Comparison of ENCODE assay signal across 1 cellular context in the genomic region with DNA sequence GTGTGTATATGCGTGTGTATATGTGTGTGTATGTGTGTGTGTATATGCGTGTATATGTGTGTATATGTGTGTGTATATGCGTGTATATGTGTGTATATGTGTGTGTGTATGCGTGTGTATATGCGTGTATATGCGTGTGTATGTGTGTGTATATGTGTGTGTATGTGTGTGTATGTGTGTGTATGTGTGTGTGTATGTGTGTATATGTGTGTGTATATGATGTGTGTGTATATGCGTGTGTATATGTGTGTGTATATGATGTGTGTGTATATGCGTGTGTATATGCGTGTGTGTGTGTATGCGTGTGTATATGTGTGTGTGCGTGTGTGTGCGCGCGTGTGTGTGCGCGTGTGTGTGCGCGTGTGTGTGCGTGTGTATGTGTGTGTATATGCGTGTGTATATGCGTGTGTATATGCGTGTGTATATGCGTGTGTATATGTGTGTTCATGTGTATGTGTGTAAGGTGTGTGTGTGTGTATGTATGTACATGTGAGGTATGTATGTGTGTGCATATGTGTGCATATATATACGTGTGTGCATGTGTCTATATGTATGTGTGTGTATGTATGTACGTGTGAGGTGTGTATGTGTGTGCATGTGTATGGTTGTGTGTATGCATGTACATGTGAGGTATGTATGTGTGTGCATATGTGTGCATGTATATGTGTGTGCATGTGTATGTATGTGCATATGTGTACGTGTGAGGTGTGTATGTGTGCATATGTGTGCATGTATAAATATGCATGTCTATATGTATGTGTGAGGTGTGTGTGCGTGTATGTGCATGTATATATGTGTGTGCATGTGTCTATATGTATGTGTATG.
TF ChIP-seq lines count a peak whose summit lies in the region.

No MANE protein-coding gene starts in this region.

TF ChIP-seq in WTC11, 78 proteins besides CTCF, POLR2A, EP300 and RAD21:
- TF ChIP-seq ZNF219 (CRISPR knock-in tag; IDR thresholded peaks at IDR 0.05; ENCODE audit: borderline replicate concordance) (no peak), FOXJ3 (CRISPR knock-in tag; IDR thresholded peaks at IDR 0.05; ENCODE audit: borderline replicate concordance) (no peak), SP1 (CRISPR knock-in tag; conservative IDR thresholded peaks at IDR 0.05) (no peak), MXD4 (CRISPR knock-in tag; IDR thresholded peaks at IDR 0.05; ENCODE audit: borderline replicate concordance) (no peak), JUN (CRISPR knock-in tag; IDR thresholded peaks at IDR 0.05) (no peak), NFYB (CRISPR knock-in tag; conservative IDR thresholded peaks at IDR 0.05; ENCODE audit: low read depth) (no peak), ZNF396 (CRISPR knock-in tag; IDR thresholded peaks at IDR 0.05; ENCODE audit: borderline replicate concordance) (no peak), ELF4 (CRISPR knock-in tag; IDR thresholded peaks at IDR 0.05; ENCODE audit: low read depth) (no peak), SOX15 (CRISPR knock-in tag; IDR thresholded peaks at IDR 0.05) (no peak)
- TF ChIP-seq, protein P1, sequence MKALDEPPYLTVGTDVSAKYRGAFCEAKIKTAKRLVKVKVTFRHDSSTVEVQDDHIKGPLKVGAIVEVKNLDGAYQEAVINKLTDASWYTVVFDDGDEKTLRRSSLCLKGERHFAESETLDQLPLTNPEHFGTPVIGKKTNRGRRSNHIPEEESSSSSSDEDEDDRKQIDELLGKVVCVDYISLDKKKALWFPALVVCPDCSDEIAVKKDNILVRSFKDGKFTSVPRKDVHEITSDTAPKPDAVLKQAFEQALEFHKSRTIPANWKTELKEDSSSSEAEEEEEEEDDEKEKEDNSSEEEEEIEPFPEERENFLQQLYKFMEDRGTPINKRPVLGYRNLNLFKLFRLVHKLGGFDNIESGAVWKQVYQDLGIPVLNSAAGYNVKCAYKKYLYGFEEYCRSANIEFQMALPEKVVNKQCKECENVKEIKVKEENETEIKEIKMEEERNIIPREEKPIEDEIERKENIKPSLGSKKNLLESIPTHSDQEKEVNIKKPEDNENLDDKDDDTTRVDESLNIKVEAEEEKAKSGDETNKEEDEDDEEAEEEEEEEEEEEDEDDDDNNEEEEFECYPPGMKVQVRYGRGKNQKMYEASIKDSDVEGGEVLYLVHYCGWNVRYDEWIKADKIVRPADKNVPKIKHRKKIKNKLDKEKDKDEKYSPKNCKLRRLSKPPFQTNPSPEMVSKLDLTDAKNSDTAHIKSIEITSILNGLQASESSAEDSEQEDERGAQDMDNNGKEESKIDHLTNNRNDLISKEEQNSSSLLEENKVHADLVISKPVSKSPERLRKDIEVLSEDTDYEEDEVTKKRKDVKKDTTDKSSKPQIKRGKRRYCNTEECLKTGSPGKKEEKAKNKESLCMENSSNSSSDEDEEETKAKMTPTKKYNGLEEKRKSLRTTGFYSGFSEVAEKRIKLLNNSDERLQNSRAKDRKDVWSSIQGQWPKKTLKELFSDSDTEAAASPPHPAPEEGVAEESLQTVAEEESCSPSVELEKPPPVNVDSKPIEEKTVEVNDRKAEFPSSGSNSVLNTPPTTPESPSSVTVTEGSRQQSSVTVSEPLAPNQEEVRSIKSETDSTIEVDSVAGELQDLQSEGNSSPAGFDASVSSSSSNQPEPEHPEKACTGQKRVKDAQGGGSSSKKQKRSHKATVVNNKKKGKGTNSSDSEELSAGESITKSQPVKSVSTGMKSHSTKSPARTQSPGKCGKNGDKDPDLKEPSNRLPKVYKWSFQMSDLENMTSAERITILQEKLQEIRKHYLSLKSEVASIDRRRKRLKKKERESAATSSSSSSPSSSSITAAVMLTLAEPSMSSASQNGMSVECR (CRISPR knock-in tag; IDR thresholded peaks at IDR 0.05; ENCODE audit: borderline replicate concordance) = no peak
- TF ChIP-seq, protein P2, sequence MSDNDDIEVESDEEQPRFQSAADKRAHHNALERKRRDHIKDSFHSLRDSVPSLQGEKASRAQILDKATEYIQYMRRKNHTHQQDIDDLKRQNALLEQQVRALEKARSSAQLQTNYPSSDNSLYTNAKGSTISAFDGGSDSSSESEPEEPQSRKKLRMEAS (CRISPR knock-in tag; IDR thresholded peaks at IDR 0.05) = no peak
- TF ChIP-seq, protein P3, sequence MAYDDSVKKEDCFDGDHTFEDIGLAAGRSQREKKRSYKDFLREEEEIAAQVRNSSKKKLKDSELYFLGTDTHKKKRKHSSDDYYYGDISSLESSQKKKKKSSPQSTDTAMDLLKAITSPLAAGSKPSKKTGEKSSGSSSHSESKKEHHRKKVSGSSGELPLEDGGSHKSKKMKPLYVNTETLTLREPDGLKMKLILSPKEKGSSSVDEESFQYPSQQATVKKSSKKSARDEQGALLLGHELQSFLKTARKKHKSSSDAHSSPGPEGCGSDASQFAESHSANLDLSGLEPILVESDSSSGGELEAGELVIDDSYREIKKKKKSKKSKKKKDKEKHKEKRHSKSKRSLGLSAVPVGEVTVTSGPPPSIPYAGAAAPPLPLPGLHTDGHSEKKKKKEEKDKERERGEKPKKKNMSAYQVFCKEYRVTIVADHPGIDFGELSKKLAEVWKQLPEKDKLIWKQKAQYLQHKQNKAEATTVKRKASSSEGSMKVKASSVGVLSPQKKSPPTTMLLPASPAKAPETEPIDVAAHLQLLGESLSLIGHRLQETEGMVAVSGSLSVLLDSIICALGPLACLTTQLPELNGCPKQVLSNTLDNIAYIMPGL (CRISPR knock-in tag; IDR thresholded peaks at IDR 0.05) = no peak
- TF ChIP-seq, protein P4, sequence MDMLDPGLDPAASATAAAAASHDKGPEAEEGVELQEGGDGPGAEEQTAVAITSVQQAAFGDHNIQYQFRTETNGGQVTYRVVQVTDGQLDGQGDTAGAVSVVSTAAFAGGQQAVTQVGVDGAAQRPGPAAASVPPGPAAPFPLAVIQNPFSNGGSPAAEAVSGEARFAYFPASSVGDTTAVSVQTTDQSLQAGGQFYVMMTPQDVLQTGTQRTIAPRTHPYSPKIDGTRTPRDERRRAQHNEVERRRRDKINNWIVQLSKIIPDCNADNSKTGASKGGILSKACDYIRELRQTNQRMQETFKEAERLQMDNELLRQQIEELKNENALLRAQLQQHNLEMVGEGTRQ (CRISPR knock-in tag; IDR thresholded peaks at IDR 0.05) = no peak
- TF ChIP-seq, protein P5, sequence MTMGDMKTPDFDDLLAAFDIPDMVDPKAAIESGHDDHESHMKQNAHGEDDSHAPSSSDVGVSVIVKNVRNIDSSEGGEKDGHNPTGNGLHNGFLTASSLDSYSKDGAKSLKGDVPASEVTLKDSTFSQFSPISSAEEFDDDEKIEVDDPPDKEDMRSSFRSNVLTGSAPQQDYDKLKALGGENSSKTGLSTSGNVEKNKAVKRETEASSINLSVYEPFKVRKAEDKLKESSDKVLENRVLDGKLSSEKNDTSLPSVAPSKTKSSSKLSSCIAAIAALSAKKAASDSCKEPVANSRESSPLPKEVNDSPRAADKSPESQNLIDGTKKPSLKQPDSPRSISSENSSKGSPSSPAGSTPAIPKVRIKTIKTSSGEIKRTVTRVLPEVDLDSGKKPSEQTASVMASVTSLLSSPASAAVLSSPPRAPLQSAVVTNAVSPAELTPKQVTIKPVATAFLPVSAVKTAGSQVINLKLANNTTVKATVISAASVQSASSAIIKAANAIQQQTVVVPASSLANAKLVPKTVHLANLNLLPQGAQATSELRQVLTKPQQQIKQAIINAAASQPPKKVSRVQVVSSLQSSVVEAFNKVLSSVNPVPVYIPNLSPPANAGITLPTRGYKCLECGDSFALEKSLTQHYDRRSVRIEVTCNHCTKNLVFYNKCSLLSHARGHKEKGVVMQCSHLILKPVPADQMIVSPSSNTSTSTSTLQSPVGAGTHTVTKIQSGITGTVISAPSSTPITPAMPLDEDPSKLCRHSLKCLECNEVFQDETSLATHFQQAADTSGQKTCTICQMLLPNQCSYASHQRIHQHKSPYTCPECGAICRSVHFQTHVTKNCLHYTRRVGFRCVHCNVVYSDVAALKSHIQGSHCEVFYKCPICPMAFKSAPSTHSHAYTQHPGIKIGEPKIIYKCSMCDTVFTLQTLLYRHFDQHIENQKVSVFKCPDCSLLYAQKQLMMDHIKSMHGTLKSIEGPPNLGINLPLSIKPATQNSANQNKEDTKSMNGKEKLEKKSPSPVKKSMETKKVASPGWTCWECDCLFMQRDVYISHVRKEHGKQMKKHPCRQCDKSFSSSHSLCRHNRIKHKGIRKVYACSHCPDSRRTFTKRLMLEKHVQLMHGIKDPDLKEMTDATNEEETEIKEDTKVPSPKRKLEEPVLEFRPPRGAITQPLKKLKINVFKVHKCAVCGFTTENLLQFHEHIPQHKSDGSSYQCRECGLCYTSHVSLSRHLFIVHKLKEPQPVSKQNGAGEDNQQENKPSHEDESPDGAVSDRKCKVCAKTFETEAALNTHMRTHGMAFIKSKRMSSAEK (CRISPR knock-in tag; IDR thresholded peaks at IDR 0.05; ENCODE audit: borderline replicate concordance) = no peak
- TF ChIP-seq, protein P6, sequence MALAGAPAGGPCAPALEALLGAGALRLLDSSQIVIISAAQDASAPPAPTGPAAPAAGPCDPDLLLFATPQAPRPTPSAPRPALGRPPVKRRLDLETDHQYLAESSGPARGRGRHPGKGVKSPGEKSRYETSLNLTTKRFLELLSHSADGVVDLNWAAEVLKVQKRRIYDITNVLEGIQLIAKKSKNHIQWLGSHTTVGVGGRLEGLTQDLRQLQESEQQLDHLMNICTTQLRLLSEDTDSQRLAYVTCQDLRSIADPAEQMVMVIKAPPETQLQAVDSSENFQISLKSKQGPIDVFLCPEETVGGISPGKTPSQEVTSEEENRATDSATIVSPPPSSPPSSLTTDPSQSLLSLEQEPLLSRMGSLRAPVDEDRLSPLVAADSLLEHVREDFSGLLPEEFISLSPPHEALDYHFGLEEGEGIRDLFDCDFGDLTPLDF (CRISPR knock-in tag; IDR thresholded peaks at IDR 0.05) = no peak
